In genomic region chr1:67427947-67428346, GRCh38 we compare ENCODE assay signal across 9 cellular contexts. TPM values are rescaled to one million over a fixed set of nuclear protein-coding genes. Genes with fewer than 3 reads are reported as not detected.
DNase-seq lines count a peak whose midpoint lies in the region; ATAC-seq and TF ChIP-seq lines count a peak whose summit lies in the region.
"Had no signal": no experiment of that assay in that cellular context is flagged by ENCODE, and none has a peak within 500 bp of the region (broad histone marks: within the 10 kb centered on the region; RNA-seq: fewer than 3 reads in every experiment).

No MANE protein-coding gene starts in this region.

- peaks cover 6% of the 10 kb centered on the region for H3K27me3 Mint-ChIP-seq in CD4-positive, CD25-positive, alpha-beta regulatory T cell
- no peaks in the 10 kb centered on the region for H3K27me3 Mint-ChIP-seq in effector memory CD8-positive, alpha-beta T cell
- no peaks in the 10 kb centered on the region for H3K27me3 Mint-ChIP-seq in neural crest cell (ENCODE audit: low read depth)

- no peak for ATAC-seq in CD4-positive, CD25-positive, alpha-beta regulatory T cell (ENCODE audit: low read depth in 2 of 2)
- ATAC-seq in effector memory CD8-positive, alpha-beta T cell (replicated peaks), result no peak

- no peak for DNase-seq in CD4-positive, CD25-positive, alpha-beta regulatory T cell
- no peak for DNase-seq in NB4 (ENCODE audit: low read depth)
- DNase-seq in effector memory CD8-positive, alpha-beta T cell, result no peak
- DNase-seq in neural crest cell (ENCODE audit: low read depth, low spot score), result no peak
- DNase-seq in SHP77 treated with DMSO at 0.1 percent for 48 hours (lab: John Stamatoyannopoulos, UW), result no peak
- DNase-seq in adrenal gland, result no peak
- no peak for DNase-seq in activated CD4-positive, alpha-beta T cell treated with anti-CD3 and anti-CD28 coated beads, Interleukin-2, amount 50 U/mL, for 48 hours
- no peak for DNase-seq in stimulated activated CD4-positive, alpha-beta T cell treated with anti-CD3 and anti-CD28 coated beads, Interleukin-2, amount 100 ng/mL, for 48 hours
- DNase-seq: dermis blood vessel endothelial cell had no signal

- peak overlapping the region in 2 of 3 donors; percentile 74 to 98 for H3K27ac Mint-ChIP-seq in CD4-positive, CD25-positive, alpha-beta regulatory T cell
- H3K27ac Mint-ChIP-seq in effector memory CD8-positive, alpha-beta T cell, result peak overlapping the region in 1 of 2 donors; percentile 93
- H3K27ac Mint-ChIP-seq in neural crest cell (ENCODE audit: unreplicated experiment), result no peak overlapping the region

- TF ChIP-seq POLR2A in NB4 (IDR thresholded peaks at IDR 0.05; ENCODE audit: extremely low read depth, insufficient read length) (no peak), adrenal gland (IDR thresholded peaks at IDR 0.05) (no peak)

- H3K27me3 ChIP-seq in CD4-positive, CD25-positive, alpha-beta regulatory T cell (ENCODE audit: control insufficient read depth, insufficient read depth, low read length), result no peaks in the 10 kb centered on the region
- H3K27me3 ChIP-seq in adrenal gland, result no peaks in the 10 kb centered on the region

- H3K4me1 Mint-ChIP-seq in CD4-positive, CD25-positive, alpha-beta regulatory T cell, result peaks cover 30 to 63% (median 52%) of the 10 kb centered on the region in 4 donors
- peaks cover 45 to 53% of the 10 kb centered on the region in 2 donors for H3K4me1 Mint-ChIP-seq in effector memory CD8-positive, alpha-beta T cell (ENCODE audit: low read depth in 2 of 2)
- peaks cover 43% of the 10 kb centered on the region for H3K4me1 Mint-ChIP-seq in neural crest cell

- peak overlapping the region; percentile 97 for H3K27ac ChIP-seq in CD4-positive, CD25-positive, alpha-beta regulatory T cell (ENCODE audit: insufficient read depth, low read length, poor library complexity, severe bottlenecking)
- H3K27ac ChIP-seq in adrenal gland, result no peak overlapping the region

- intact Hi-C loops in adrenal gland (cut with DNase I), result no loop called here

- H3K36me3 Mint-ChIP-seq in CD4-positive, CD25-positive, alpha-beta regulatory T cell, result peaks cover 31% of the 10 kb centered on the region
- peaks cover 72% of the 10 kb centered on the region for H3K36me3 Mint-ChIP-seq in effector memory CD8-positive, alpha-beta T cell (ENCODE audit: insufficient read depth)
- H3K36me3 Mint-ChIP-seq in neural crest cell (ENCODE audit: low read depth), result peaks cover 24% of the 10 kb centered on the region

- no peaks in the 10 kb centered on the region for H3K9me3 ChIP-seq in CD4-positive, CD25-positive, alpha-beta regulatory T cell (ENCODE audit: control insufficient read depth in 2 of 2, low read length in 2 of 2)
- H3K9me3 ChIP-seq in adrenal gland (replicated peaks in 1 of 3), result no peaks in the 10 kb centered on the region

- H3K4me1 ChIP-seq in CD4-positive, CD25-positive, alpha-beta regulatory T cell (ENCODE audit: control insufficient read depth, insufficient read depth, low read length, poor library complexity, severe bottlenecking), result peaks cover 42% of the 10 kb centered on the region
- H3K4me1 ChIP-seq in adrenal gland (replicated peaks in 1 of 2), result peaks cover 15 to 35% of the 10 kb centered on the region in 2 donors

- peak overlapping the region; percentile 98 for H3K4me3 ChIP-seq in CD4-positive, CD25-positive, alpha-beta regulatory T cell (ENCODE audit: low read depth, low read length)
- H3K4me3 ChIP-seq in NB4 (ENCODE audit: low read depth, low read length) (peak overlapping the region; percentile 90), adrenal gland (peak overlapping the region in 2 of 4 donors; percentile 87 to 90)

- H3K36me3 ChIP-seq in CD4-positive, CD25-positive, alpha-beta regulatory T cell (ENCODE audit: control insufficient read depth, insufficient read depth, low read length), result peaks cover 33% of the 10 kb centered on the region
- peaks cover 0 to 34% of the 10 kb centered on the region in 2 donors for H3K36me3 ChIP-seq in adrenal gland (replicated peaks in 1 of 2)

- no peaks in the 10 kb centered on the region for H3K9me3 Mint-ChIP-seq in CD4-positive, CD25-positive, alpha-beta regulatory T cell
- H3K9me3 Mint-ChIP-seq in effector memory CD8-positive, alpha-beta T cell, result no peaks in the 10 kb centered on the region
- H3K9me3 Mint-ChIP-seq in neural crest cell, result no peaks in the 10 kb centered on the region

- TF ChIP-seq CTCF in NB4 (IDR thresholded peaks at IDR 0.05; ENCODE audit: low read depth, low read length) (no peak), neural crest cell (conservative IDR thresholded peaks at IDR 0.05) (no peak), adrenal gland (IDR thresholded peaks at IDR 0.05) (no peak)

- 1 to 4% (median 2%) methylated on average over 3 of the region's 3 CpGs for WGBS in adrenal gland, 4 donors

- H3K4me3 Mint-ChIP-seq in CD4-positive, CD25-positive, alpha-beta regulatory T cell, result peak overlapping the region; percentile 95 to 100 (median 96)
- H3K4me3 Mint-ChIP-seq in effector memory CD8-positive, alpha-beta T cell, result peak overlapping the region; percentile 92 to 96
- peak overlapping the region; percentile 95 for H3K4me3 Mint-ChIP-seq in neural crest cell

RNA-seq across cellular contexts. Expression of gene SERBP1, which starts 2.3 kb away (rescaled TPM):
- total RNA-seq in CD4-positive, CD25-positive, alpha-beta regulatory T cell, result 148 TPM
- 100 to 1,000 TPM; 131 to 139 (median 137) TPM for polyA plus RNA-seq in CD4-positive, CD25-positive, alpha-beta regulatory T cell
- total RNA-seq in neural crest cell (370 and 378 TPM in 2 replicates), adrenal gland (100 to 1,000 TPM; 122 to 183 (median 154) TPM)
- polyA plus RNA-seq in adrenal gland, result 100 to 1,000 TPM in 1 of 3 donors, 10 to 100 TPM in 2; 59.7 to 226 (median 79.5) TPM
